16 cellular contexts compared by ENCODE assay signal in the genomic region with DNA sequence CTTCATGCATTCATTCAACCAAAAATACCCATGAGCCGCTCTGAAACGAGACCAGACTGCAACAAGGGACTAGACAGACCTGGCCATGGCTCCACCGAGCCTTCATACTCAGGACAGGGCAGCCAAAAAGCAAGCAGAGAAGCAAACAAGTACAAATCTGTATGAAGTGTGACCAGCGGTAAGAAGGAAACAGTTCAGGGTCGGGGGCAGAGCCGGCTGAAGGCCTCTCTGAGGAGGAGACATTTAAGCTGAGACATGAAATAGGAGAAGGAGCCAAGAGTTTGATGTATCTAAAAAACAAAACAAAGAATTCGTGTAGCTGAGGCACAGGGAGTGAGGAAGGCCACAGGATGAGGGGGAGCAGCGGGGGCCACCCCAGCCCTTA. TPM values are rescaled to one million over a fixed set of nuclear protein-coding genes. Genes with fewer than 3 reads are reported as not detected.
A peak's percentile ranks its signal among the peaks of the same experiment; 100 is the strongest.
DNase-seq lines count a peak whose midpoint lies in the region; ATAC-seq, FAIRE-seq and TF ChIP-seq lines count a peak whose summit lies in the region.
"Had no signal": no experiment of that assay in that cellular context is flagged by ENCODE, and none has a peak within 500 bp of the region (broad histone marks: within the 10 kb centered on the region; RNA-seq: fewer than 3 reads in every experiment).

No MANE protein-coding gene starts in this region.

- H3K9me3 Mint-ChIP-seq in GM23338: no peaks in the 10 kb centered on the region
- H3K9me3 Mint-ChIP-seq: dendritic cell treated with granulocyte-macrophage colony-stimulating factor and Interleukin-4, amounts not matched to agents 40 ng/mL and 50 ng/mL, for 4 days had no signal

- POLR2A ChIA-PET in K562 (lab: Yijun Ruan, JAX): interaction anchor here (0.7 kb wide), 1 partner anchor 413 kb away, joined by 4 read pairs; no protein-coding TSS in a partner anchor

- no peak for TF ChIP-seq POLR2A in K562 (conservative IDR thresholded peaks at IDR 0.05)

- H3K27me3 ChIP-seq in GM23338 (ENCODE audit: insufficient read depth) (no peaks in the 10 kb centered on the region), K562 (ENCODE audit: control insufficient read depth in 2 of 2, insufficient read depth in 2 of 2, low read length in 2 of 2) (peaks cover 2 to 11% of the 10 kb centered on the region in 2 experiments; a peak in 2 of 5 replicates), mucosa of rectum (ENCODE audit: control insufficient read depth in 2 of 2, insufficient read depth in 2 of 2, low read length in 2 of 2) (peaks cover 0 to 7% of the 10 kb centered on the region in 2 donors), smooth muscle cell (ENCODE audit: low read depth) (no peaks in the 10 kb centered on the region)
- H3K27me3 ChIP-seq: BE2C had no signal

- TF ChIP-seq CTCF in GM23338 (conservative IDR thresholded peaks at IDR 0.05; ENCODE audit: low read depth in 2 of 2) (no peak), K562 (IDR thresholded peaks at IDR 0.05 in 2 of 3, conservative IDR thresholded peaks at IDR 0.05 in 1 of 3; ENCODE audit: insufficient read depth in 2 of 3, low read depth in 1 of 3, low read length in 3 of 3) (no peak), smooth muscle cell (IDR thresholded peaks at IDR 0.05; ENCODE audit: borderline replicate concordance, insufficient read depth, poor library complexity, severe bottlenecking) (no peak)

- peaks cover 14% of the 10 kb centered on the region for H3K27me3 Mint-ChIP-seq in GM23338 (ENCODE audit: insufficient read depth, low read depth, poor library complexity)

- no peaks in the 10 kb centered on the region for H3K9me2 ChIP-seq in GM23338 (ENCODE audit: insufficient read depth)

- H3K4me2 ChIP-seq in GM23338 (peak overlapping the region; percentile 82), K562 (ENCODE audit: insufficient read depth, low read length) (no peak overlapping the region), smooth muscle cell (peak overlapping the region; percentile 86)

- no peak for FAIRE-seq in K562 (lab: Jason Lieb, UNC)
- FAIRE-seq: GM18507 had no signal

- H3K9ac ChIP-seq in K562 (ENCODE audit: insufficient read depth in 1 of 2, low read depth in 2 of 2, low read length in 2 of 2): no peak overlapping the region; a peak in 1 of 4 replicates
- H3K9ac ChIP-seq in mucosa of rectum (ENCODE audit: low read depth in 1 of 2, low read length in 2 of 2): peak overlapping the region in 1 of 2 donors; percentile 0
- no peak overlapping the region for H3K9ac ChIP-seq in smooth muscle cell (ENCODE audit: low read depth)

- no peaks in the 10 kb centered on the region for H3K9me1 ChIP-seq in K562 (ENCODE audit: control insufficient read depth, insufficient read depth, low read length)

- peaks cover 9% of the 10 kb centered on the region for H3K4me1 Mint-ChIP-seq in GM23338

- H3K36me3 ChIP-seq in GM23338 (ENCODE audit: insufficient read depth): no peaks in the 10 kb centered on the region
- no peaks in the 10 kb centered on the region for H3K36me3 ChIP-seq in K562 (ENCODE audit: control insufficient read depth, insufficient read depth, low read length)
- H3K36me3 ChIP-seq in mucosa of rectum (ENCODE audit: control insufficient read depth in 2 of 2, insufficient read depth in 2 of 2, low read length in 2 of 2): no peaks in the 10 kb centered on the region
- H3K36me3 ChIP-seq in smooth muscle cell (ENCODE audit: low read depth): no peaks in the 10 kb centered on the region
- H3K36me3 ChIP-seq: BE2C had no signal

- H2AFZ ChIP-seq in GM23338: peak overlapping the region; percentile 100
- H2AFZ ChIP-seq in K562 (ENCODE audit: low read depth, low read length): peak overlapping the region; percentile 56; the same call in 1 of the 2 replicates
- peak overlapping the region; percentile 45 for H2AFZ ChIP-seq in smooth muscle cell (ENCODE audit: low read depth)

- no TSS peak for BruUV-seq in K562 (replicated peaks; lab: Mats Ljungman, UMichigan)

- peaks cover 9% of the 10 kb centered on the region for H3K4me1 ChIP-seq in GM23338 (ENCODE audit: insufficient read depth)
- H3K4me1 ChIP-seq in K562 (replicated peaks in 1 of 2; ENCODE audit: control insufficient read depth in 2 of 2, insufficient read depth in 2 of 2, low read length in 2 of 2): peaks cover 14 to 24% of the 10 kb centered on the region in 2 experiments; a peak in 4 of 5 replicates
- peaks cover 21 to 24% of the 10 kb centered on the region in 2 donors for H3K4me1 ChIP-seq in mucosa of rectum (ENCODE audit: control insufficient read depth in 2 of 2, insufficient read depth in 2 of 2, low read length in 2 of 2)
- peaks cover 7% of the 10 kb centered on the region for H3K4me1 ChIP-seq in smooth muscle cell (ENCODE audit: low read depth)
- H3K4me1 ChIP-seq: BE2C had no signal

- intact Hi-C loops in K562 (cut with micrococcal nuclease): loop anchor here (5.0 to 10.0 kb wide), 2 partner anchors 101 to 548 kb away; no protein-coding TSS in a partner anchor

- H3F3A ChIP-seq in GM23338 (replicated peaks; ENCODE audit: low read depth) (peaks cover 4% of the 10 kb centered on the region; the same call in 1 of the 2 replicates), smooth muscle cell (ENCODE audit: low read depth) (peaks cover 3% of the 10 kb centered on the region)

- in situ Hi-C loops in K562 (cut with MboI): loop anchor here (5.0 to 25.0 kb wide), 2 partner anchors 278 to 448 kb away; no protein-coding TSS in a partner anchor

- DNase-seq in GM23338 (ENCODE audit: low spot score): no peak
- DNase-seq in K562 (ENCODE audit: extremely low read depth in 1 of 4, low spot score in 3 of 4): no peak
- DNase-seq in smooth muscle cell (lab: John Stamatoyannopoulos, UW; ENCODE audit: unreplicated experiment): no peak
- DNase-seq in NCI-H774 (lab: John Stamatoyannopoulos, UW): no peak
- no peak for DNase-seq in T1000 (lab: John Stamatoyannopoulos, UW)
- DNase-seq in NCI-H748 treated with DMSO at 0.1 percent for 48 hours (lab: John Stamatoyannopoulos, UW): no peak
- DNase-seq: activated CD4-positive, alpha-beta T cell treated with anti-CD3 and anti-CD28 coated beads for 4 hours; activated naive CD4-positive, alpha-beta T cell treated with Interleukin-2 at 50 U/mL for 16 hours; BE2C; kidney glomerular epithelial cell; NCI-H2029 treated with DMSO at 0.1 percent for 48 hours; PC-3 had no signal

- H3K4me3 ChIP-seq in GM23338: peak overlapping the region; percentile 61
- H3K4me3 ChIP-seq in K562: no peak overlapping the region
- peak overlapping the region; percentile 80 to 85 for H3K4me3 ChIP-seq in mucosa of rectum (ENCODE audit: low read length in 2 of 2)
- H3K4me3 ChIP-seq in smooth muscle cell: no peak overlapping the region

- no peak overlapping the region for H3K27ac ChIP-seq in GM23338 (ENCODE audit: low read depth)
- H3K27ac ChIP-seq in K562 (ENCODE audit: extremely low read depth, low read depth, low read length): no peak overlapping the region
- H3K27ac ChIP-seq in mucosa of rectum (ENCODE audit: low read depth in 2 of 2, low read length in 2 of 2): no peak overlapping the region
- H3K27ac ChIP-seq in smooth muscle cell (ENCODE audit: low read depth): no peak overlapping the region

- H3K79me2 ChIP-seq in GM23338 (replicated peaks; ENCODE audit: insufficient read depth) (no peaks in the 10 kb centered on the region), K562 (ENCODE audit: control insufficient read depth, insufficient read depth, low read length) (no peaks in the 10 kb centered on the region), smooth muscle cell (ENCODE audit: low read depth) (no peaks in the 10 kb centered on the region)

- H4K20me1 ChIP-seq in GM23338 (replicated peaks; ENCODE audit: insufficient read depth): no peaks in the 10 kb centered on the region
- no peaks in the 10 kb centered on the region for H4K20me1 ChIP-seq in K562 (replicated peaks; ENCODE audit: control insufficient read depth, insufficient read depth, low read length)
- H4K20me1 ChIP-seq in smooth muscle cell (ENCODE audit: low read depth): no peaks in the 10 kb centered on the region

- no peaks in the 10 kb centered on the region for H3K36me3 Mint-ChIP-seq in GM23338 (ENCODE audit: low read depth)

- no peak for ATAC-seq in GM23338
- no peak for ATAC-seq in K562
- no peak for ATAC-seq in GM19463 (IDR thresholded peaks at IDR 0.05; ENCODE audit: unreplicated experiment)
- ATAC-seq: PC-3 had no signal

- CTCF ChIA-PET in K562 (lab: Yijun Ruan, JAX; ENCODE audit: low intra/inter-chr PET ratio): interaction anchor here (0.5 to 1.3 kb wide), 2 partner anchors 436 to 548 kb away, joined by 4 to 5 read pairs; no protein-coding TSS in a partner anchor

- 19% methylated on average over 8 of the region's 8 CpGs for WGBS in K562 (ENCODE audit: insufficient coverage, low coverage, missing lambda C conversion rate)
- WGBS in smooth muscle cell (ENCODE audit: low lambda C conversion rate): 90% methylated on average over 8 of the region's 8 CpGs

- H3K9me3 ChIP-seq in K562 (replicated peaks; ENCODE audit: control insufficient read depth, insufficient read depth, low read depth, low read length) (no peaks in the 10 kb centered on the region), mucosa of rectum (ENCODE audit: control insufficient read depth in 2 of 2, low read length in 2 of 2) (no peaks in the 10 kb centered on the region), smooth muscle cell (replicated peaks; ENCODE audit: low read depth) (no peaks in the 10 kb centered on the region)
- H3K9me3 ChIP-seq: BE2C had no signal

- no peak for TF ChIP-seq EP300 in K562 (IDR thresholded peaks at IDR 0.05; ENCODE audit: low read length)

- H3K4me3 Mint-ChIP-seq in GM23338: no peak overlapping the region; the same call in 2 of the 3 replicates

- TF ChIP-seq RAD21 in K562 (CRISPR knock-in tag; conservative IDR thresholded peaks at IDR 0.05 in 1 of 2, IDR thresholded peaks at IDR 0.05 in 1 of 2): no peak

- no peak overlapping the region for H3K27ac Mint-ChIP-seq in GM23338

RNA-seq across cellular contexts. Expression of a gene that starts 21.3 kb away (rescaled TPM):
- total RNA-seq in GM23338 (2014; rRNA removed; shearing (Covaris generic)): 16.5 and 18.4 TPM in 2 replicates
- polyA plus RNA-seq in GM23338 (2016; fragmentation: Nextera tagmentation; extraction: Ambion mirVana) (13.7 TPM in 2 replicates), K562 (2011; rRNA removed) (29.9 and 30.0 TPM in 2 replicates), K562 (2014; fragmentation: Illumina TruSeq; extraction: Trizol) (10.0 and 11.2 TPM in 2 replicates), K562 (2014; fragmentation: Nextera tagmentation; extraction: Ambion mirVana) (1 to 10 TPM; 2.8 to 3.0 TPM), K562 (2014; rRNA removed) (13.9 and 15.2 TPM in 2 replicates), smooth muscle cell (27.4 and 33.5 TPM in 2 replicates)
- 12.5 and 29.6 TPM in 2 replicates for total RNA-seq in K562 (2011; cell fraction: chromatin; rRNA removed; ENCODE audit: low replicate concordance)
- 17.5 and 21.2 TPM in 2 replicates for total RNA-seq in K562 (2011; cell fraction: nucleolus; rRNA removed)
- total RNA-seq in K562 (2011; cell fraction: nucleoplasm; rRNA removed): 21.6 and 24.4 TPM in 2 replicates
- total RNA-seq in K562 (2014; rRNA removed) (8.0 and 15.7 TPM in 2 replicates), K562 (2014; rRNA removed; fragmentation: Illumina TruSeq; extraction: Trizol) (9.1 and 9.8 TPM in 2 replicates), K562 (2015; rRNA removed; fragmentation: Illumina TruSeq; extraction: Trizol) (6.6 and 7.6 TPM in 2 replicates), K562 (2021) (7.4 and 8.2 TPM in 2 replicates), smooth muscle cell (37.2 and 41.0 TPM in 2 replicates)
- polyA plus RNA-seq in K562 (2011; cell fraction: cytosol; rRNA removed): 30.8 and 50.1 TPM in 2 replicates
- 12.1 and 16.7 TPM in 2 replicates for polyA plus RNA-seq in K562 (2011; cell fraction: nucleus; rRNA removed)
- polyA plus RNA-seq in K562 (2012): 8.3 and 13.0 TPM in 2 replicates
- polyA minus RNA-seq in K562 (2011; rRNA and poly(A)+ RNA removed): 14.2 and 19.1 TPM in 2 replicates
- polyA minus RNA-seq in K562 (2011; cell fraction: cytosol; rRNA and poly(A)+ RNA removed): 8.8 and 13.7 TPM in 2 replicates
- 6.9 and 10.1 TPM in 2 replicates for polyA minus RNA-seq in K562 (2011; cell fraction: nucleus; rRNA and poly(A)+ RNA removed)

Comparison
In these comparisons a context has a peak if more than half of its experiments do, and no peak if none do; other contexts are left out.
1. H2AFZ ChIP-seq: peak in every context shown above with its lines; median percentile 100 in GM23338; 56 in K562; 45 in smooth muscle cell.
2. H3K4me3 ChIP-seq: peak in GM23338 (single experiment) and mucosa of rectum (2 of 2); none in K562 (single experiment) and smooth muscle cell (single experiment).